Comparison of ENCODE assay signal across 15 cellular contexts in genomic region chr16:3317315-3317999, GRCh38. TPM values are rescaled to one million over a fixed set of nuclear protein-coding genes. Genes with fewer than 3 reads are reported as not detected.
DNase-seq lines count a peak whose midpoint lies in the region; ATAC-seq, FAIRE-seq and TF ChIP-seq lines count a peak whose summit lies in the region.
"Had no signal": no experiment of that assay in that cellular context is flagged by ENCODE, and none has a peak within 500 bp of the region (broad histone marks: within the 10 kb centered on the region; RNA-seq: fewer than 3 reads in every experiment).

No MANE protein-coding gene starts in this region.

- no CpG with 5 or more reads among the region's 3 CpGs for WGBS in mesendoderm (ENCODE audit: extremely low coverage, insufficient coverage, low lambda C conversion rate)

- DNase-seq in DMS153 (lab: John Stamatoyannopoulos, UW) (peak; percentile 5), DMS153 treated with DMSO at 0.1 percent for 48 hours (lab: John Stamatoyannopoulos, UW; ENCODE audit: unreplicated experiment) (no peak), Karpas-422 (no peak), bronchial epithelial cell (ENCODE audit: low read depth) (peak; percentile 13), mesendoderm (peak; percentile 34), natural killer cell (no peak), UCSD-AML1 (lab: John Stamatoyannopoulos, UW; ENCODE audit: unreplicated experiment) (no peak), GM12892 (ENCODE audit: insufficient read length) (no peak)
- DNase-seq: 8988T, heart left ventricle, left ventricle myocardium inferior, NCI-H446, nucleus accumbens, Right ventricle myocardium superior had no signal

- no peak overlapping the region for H3K27ac Mint-ChIP-seq in natural killer cell
- H3K27ac Mint-ChIP-seq: dendritic cell treated with granulocyte-macrophage colony-stimulating factor and Interleukin-4, amounts not matched to agents 40 ng/mL and 50 ng/mL, for 4 days had no signal

- no peaks in the 10 kb centered on the region for H4K20me1 ChIP-seq in Karpas-422 (ENCODE audit: insufficient read depth, low read depth, low read length)

- intact Hi-C loops in natural killer cell (cut with micrococcal nuclease): no loop called here

- H4K8ac ChIP-seq in mesendoderm (ENCODE audit: low read depth, low read length): no peak overlapping the region

- H3K4me3 Mint-ChIP-seq in natural killer cell: no peak overlapping the region
- H3K4me3 Mint-ChIP-seq: dendritic cell treated with granulocyte-macrophage colony-stimulating factor and Interleukin-4, amounts not matched to agents 40 ng/mL and 50 ng/mL, for 4 days had no signal

- no peak overlapping the region for H2BK15ac ChIP-seq in mesendoderm (replicated peaks; ENCODE audit: low read depth)

- no peaks in the 10 kb centered on the region for H3K79me1 ChIP-seq in mesendoderm (ENCODE audit: low read length)

- H3K4me1 ChIP-seq in Karpas-422 (ENCODE audit: low read length) (no peaks in the 10 kb centered on the region), mesendoderm (ENCODE audit: control insufficient read depth, low read depth, low read length) (no peaks in the 10 kb centered on the region)
- H3K4me1 ChIP-seq: heart left ventricle, left ventricle myocardium inferior had no signal

- no peaks in the 10 kb centered on the region for H3K27me3 Mint-ChIP-seq in natural killer cell (ENCODE audit: low read depth in 2 of 2)
- H3K27me3 Mint-ChIP-seq: dendritic cell treated with granulocyte-macrophage colony-stimulating factor and Interleukin-4, amounts not matched to agents 40 ng/mL and 50 ng/mL, for 4 days had no signal

- H3K27me3 ChIP-seq in Karpas-422 (ENCODE audit: low read length) (no peaks in the 10 kb centered on the region), bronchial epithelial cell (ENCODE audit: control insufficient read depth, insufficient read depth, low read length) (no peaks in the 10 kb centered on the region), mesendoderm (ENCODE audit: insufficient read depth, low read length, poor library complexity) (no peaks in the 10 kb centered on the region)
- H3K27me3 ChIP-seq: heart left ventricle had no signal

- FAIRE-seq in bronchial epithelial cell (lab: Jason Lieb, UNC) (no peak), GM12892 (lab: Jason Lieb, UNC) (no peak)

- no peak overlapping the region for H4K5ac ChIP-seq in mesendoderm (ENCODE audit: low read length)

- H3K9me3 Mint-ChIP-seq in natural killer cell: peaks cover 23 to 34% of the 10 kb centered on the region in 2 donors

- H3K4ac ChIP-seq in mesendoderm (ENCODE audit: low read depth, low read length): no peak overlapping the region

- H3K4me3 ChIP-seq in Karpas-422 (ENCODE audit: low read length) (peak overlapping the region; percentile 13; the same call in 1 of the 2 replicates), bronchial epithelial cell (ENCODE audit: low read depth, low read length) (no peak overlapping the region), mesendoderm (ENCODE audit: low read length) (peak overlapping the region; percentile 30)
- H3K4me3 ChIP-seq: heart left ventricle, left ventricle myocardium inferior had no signal

- TF ChIP-seq CTCF in bronchial epithelial cell (IDR thresholded peaks at IDR 0.05; ENCODE audit: insufficient read depth, low read length, severe bottlenecking) (no peak), natural killer cell (IDR thresholded peaks at IDR 0.05) (no peak)

- no peaks in the 10 kb centered on the region for H3K9me2 ChIP-seq in Karpas-422 (replicated peaks; ENCODE audit: insufficient read depth, low read length)

- ATAC-seq in natural killer cell: no peak
- ATAC-seq: heart left ventricle had no signal

- H2AK5ac ChIP-seq in mesendoderm (ENCODE audit: low read length): no peak overlapping the region

- H3K9ac ChIP-seq in Karpas-422 (ENCODE audit: low read length) (no peak overlapping the region), mesendoderm (ENCODE audit: low read length) (no peak overlapping the region)

- no peak overlapping the region for H2BK120ac ChIP-seq in mesendoderm (ENCODE audit: low read depth, low read length)

- H3K36me3 Mint-ChIP-seq in natural killer cell: peaks cover 80% of the 10 kb centered on the region

- H3K79me2 ChIP-seq in Karpas-422 (ENCODE audit: low read length): no peaks in the 10 kb centered on the region
- no peaks in the 10 kb centered on the region for H3K79me2 ChIP-seq in mesendoderm (ENCODE audit: control insufficient read depth, insufficient read depth, low read length)

- H3K4me2 ChIP-seq in Karpas-422 (ENCODE audit: low read depth, low read length, poor library complexity, severe bottlenecking): no peak overlapping the region
- H3K4me2 ChIP-seq in mesendoderm (ENCODE audit: low read length): no peak overlapping the region

- no peak overlapping the region for H2BK5ac ChIP-seq in mesendoderm (ENCODE audit: low read length)

- H3K56ac ChIP-seq in mesendoderm (ENCODE audit: low read length): no peak overlapping the region

- H2AFZ ChIP-seq in Karpas-422 (ENCODE audit: low read length): no peak overlapping the region

- H3K36me3 ChIP-seq in Karpas-422 (ENCODE audit: insufficient read depth, low read length) (peaks cover 50% of the 10 kb centered on the region), bronchial epithelial cell (ENCODE audit: control insufficient read depth, insufficient read depth, low read length) (peaks cover 10% of the 10 kb centered on the region), mesendoderm (ENCODE audit: control insufficient read depth, insufficient read depth, low read length) (peaks cover 22% of the 10 kb centered on the region)

- peaks cover 5 to 7% of the 10 kb centered on the region in 2 donors for H3K4me1 Mint-ChIP-seq in natural killer cell

- H3K9me3 ChIP-seq in Karpas-422 (ENCODE audit: low read length): peaks cover 40% of the 10 kb centered on the region

- H3K23ac ChIP-seq in mesendoderm (ENCODE audit: low read length): no peak overlapping the region

- TF ChIP-seq POLR2A in GM12892 (IDR thresholded peaks at IDR 0.05; ENCODE audit: low read depth, low read length): no peak

- H3K27ac ChIP-seq in Karpas-422 (ENCODE audit: low read length) (no peak overlapping the region), mesendoderm (ENCODE audit: low read depth, low read length) (no peak overlapping the region)
- H3K27ac ChIP-seq: heart left ventricle, left ventricle myocardium inferior had no signal

- no peak overlapping the region for H3K18ac ChIP-seq in mesendoderm (ENCODE audit: low read length)

RNA-seq across cellular contexts. Expression of gene ZNF75A, which starts 12.2 kb away (rescaled TPM):
- 22.0 and 26.1 TPM in 2 replicates for total RNA-seq in Karpas-422 (2014; rRNA removed; shearing (Covaris generic); ENCODE audit: low replicate concordance)
- total RNA-seq in bronchial epithelial cell: 22.9 and 23.2 TPM in 2 replicates
- polyA plus RNA-seq in mesendoderm (2013, experiment 1 of 2): 29.1 TPM
- 29.3 TPM for polyA plus RNA-seq in mesendoderm (2013, experiment 2 of 2)
- 10 to 100 TPM; 30.6 to 44.6 (median 39.0) TPM for total RNA-seq in natural killer cell
- polyA plus RNA-seq in GM12892 (2012; ENCODE audit: missing spikeins): 11.2 TPM

RNA-seq across cellular contexts. Expression of gene TIGD7, which starts 12.2 kb away (rescaled TPM):
- 2.8 and 4.1 TPM in 2 replicates for total RNA-seq in Karpas-422 (2014; rRNA removed; shearing (Covaris generic); ENCODE audit: low replicate concordance)
- 2.4 and 5.5 TPM in 2 replicates for total RNA-seq in bronchial epithelial cell
- 4.2 TPM for polyA plus RNA-seq in mesendoderm (2013, experiment 1 of 2)
- polyA plus RNA-seq in mesendoderm (2013, experiment 2 of 2): 4.3 TPM
- 1 to 10 TPM; 3.7 to 9.1 (median 3.7) TPM for total RNA-seq in natural killer cell
- 2.0 TPM for polyA plus RNA-seq in GM12892 (2012; ENCODE audit: missing spikeins)

RNA-seq across cellular contexts. Expression of gene ZNF263, which starts 34.2 kb away (rescaled TPM):
- 26.6 and 45.7 TPM in 2 replicates for total RNA-seq in Karpas-422 (2014; rRNA removed; shearing (Covaris generic); ENCODE audit: low replicate concordance)
- 46.6 and 60.6 TPM in 2 replicates for total RNA-seq in bronchial epithelial cell
- polyA plus RNA-seq in mesendoderm (2013, experiment 1 of 2): 20.2 TPM
- 20.9 TPM for polyA plus RNA-seq in mesendoderm (2013, experiment 2 of 2)
- total RNA-seq in natural killer cell: 10 to 100 TPM; 25.7 to 38.8 (median 28.1) TPM
- polyA plus RNA-seq in GM12892 (2012; ENCODE audit: missing spikeins): 22.4 TPM

RNA-seq across cellular contexts. Expression of gene OR2C1, which starts 38.2 kb away (rescaled TPM):
- total RNA-seq in Karpas-422 (2014; rRNA removed; shearing (Covaris generic); ENCODE audit: low replicate concordance): 0.14 TPM in 1 of 2 replicates, not detected in the other
- total RNA-seq in bronchial epithelial cell: not detected in 2 replicates
- polyA plus RNA-seq in mesendoderm (2013, experiment 1 of 2): not detected
- not detected for polyA plus RNA-seq in mesendoderm (2013, experiment 2 of 2)
- not detected for total RNA-seq in natural killer cell
- not detected for polyA plus RNA-seq in GM12892 (2012; ENCODE audit: missing spikeins)
- total RNA-seq: Right ventricle myocardium superior had no signal
- polyA plus RNA-seq: heart left ventricle had no signal

Comparison
In these comparisons a context has a peak if more than half of its experiments do, and no peak if none do; other contexts are left out.
1. DNase-seq: peak in DMS153 (single experiment), bronchial epithelial cell (single experiment) and mesendoderm (single experiment); none in DMS153 treated with DMSO at 0.1 percent for 48 hours (single experiment), Karpas-422 (single experiment), natural killer cell (single experiment), UCSD-AML1 (single experiment) and GM12892 (single experiment).